9 cellular contexts compared by ENCODE assay signal in genomic region chr11:118923721-118924587, GRCh38. TPM values are rescaled to one million over a fixed set of nuclear protein-coding genes. Genes with fewer than 3 reads are reported as not detected.
A peak's percentile ranks its signal among the peaks of the same experiment; 100 is the strongest.
DNase-seq lines count a peak whose midpoint lies in the region; ATAC-seq and TF ChIP-seq lines count a peak whose summit lies in the region.
"Had no signal": no experiment of that assay in that cellular context is flagged by ENCODE, and none has a peak within 500 bp of the region (broad histone marks: within the 10 kb centered on the region; RNA-seq: fewer than 3 reads in every experiment).

No MANE protein-coding gene starts in this region.

- no peak for TF ChIP-seq CTCF in GM06990 (IDR thresholded peaks at IDR 0.05; ENCODE audit: insufficient read depth, low read length, poor library complexity, severe bottlenecking)
- TF ChIP-seq CTCF in fibroblast of mammary gland (conservative IDR thresholded peaks at IDR 0.05; ENCODE audit: control insufficient read depth, insufficient read depth, low read depth, low read length): no peak
- no peak for TF ChIP-seq CTCF in progenitor cell of endocrine pancreas (IDR thresholded peaks at IDR 0.05; ENCODE audit: unreplicated experiment)

- H3K4me3 Mint-ChIP-seq in T-helper 2 cell treated with Interferon-gamma antibody and Interleukin-4, amounts not matched to agents 5 μg/mL and 100 μg/mL, for 36 hours: peak overlapping the region; percentile 94
- peak overlapping the region; percentile 87 for H3K4me3 Mint-ChIP-seq in progenitor cell of endocrine pancreas (ENCODE audit: low read depth)

- H3K27ac Mint-ChIP-seq in T-helper 2 cell treated with Interferon-gamma antibody and Interleukin-4, amounts not matched to agents 5 μg/mL and 100 μg/mL, for 36 hours: peak overlapping the region; percentile 82
- H3K27ac Mint-ChIP-seq in progenitor cell of endocrine pancreas: peak overlapping the region; percentile 21

- H3K27me3 Mint-ChIP-seq in T-helper 2 cell treated with Interferon-gamma antibody and Interleukin-4, amounts not matched to agents 5 μg/mL and 100 μg/mL, for 36 hours (ENCODE audit: low read depth): peaks cover 2% of the 10 kb centered on the region
- H3K27me3 Mint-ChIP-seq in progenitor cell of endocrine pancreas: no peaks in the 10 kb centered on the region

- DNase-seq in GM06990 (ENCODE audit: extremely low read depth, insufficient read length) (no peak), fibroblast of mammary gland (ENCODE audit: low read depth) (no peak), progenitor cell of endocrine pancreas (ENCODE audit: low spot score, unreplicated experiment) (no peak), RPMI8226 (no peak), SHP77 (lab: John Stamatoyannopoulos, UW) (no peak)
- DNase-seq in T-helper 2 cell treated with Interferon-gamma antibody and Interleukin-4, amounts not matched to agents 5 μg/mL and 100 μg/mL, for 36 hours (ENCODE audit: low spot score): no peak
- DNase-seq in activated CD4-positive, CD25-positive, alpha-beta regulatory T cell (lab: John Stamatoyannopoulos, UW): no peak

- H3K36me3 Mint-ChIP-seq in T-helper 2 cell treated with Interferon-gamma antibody and Interleukin-4, amounts not matched to agents 5 μg/mL and 100 μg/mL, for 36 hours (ENCODE audit: low read depth): peaks cover 23% of the 10 kb centered on the region
- H3K36me3 Mint-ChIP-seq in progenitor cell of endocrine pancreas (ENCODE audit: insufficient read depth): no peaks in the 10 kb centered on the region

- no peak for ATAC-seq in HG03159 (IDR thresholded peaks at IDR 0.05; ENCODE audit: unreplicated experiment)

- H3K4me3 ChIP-seq in GM06990 (replicated peaks; ENCODE audit: low read depth, low read length) (peak overlapping the region; percentile 85), fibroblast of mammary gland (ENCODE audit: control insufficient read depth, low read depth, low read length) (peak overlapping the region; percentile 97)

- H3K4me1 Mint-ChIP-seq in T-helper 2 cell treated with Interferon-gamma antibody and Interleukin-4, amounts not matched to agents 5 μg/mL and 100 μg/mL, for 36 hours (ENCODE audit: low read depth): peaks cover 65% of the 10 kb centered on the region
- H3K4me1 Mint-ChIP-seq in progenitor cell of endocrine pancreas (ENCODE audit: low read depth): peaks cover 55% of the 10 kb centered on the region

- no peaks in the 10 kb centered on the region for H3K27me3 ChIP-seq in GM06990 (replicated peaks; ENCODE audit: control insufficient read depth, insufficient read depth, low read length)

- H3K9me3 Mint-ChIP-seq in T-helper 2 cell treated with Interferon-gamma antibody and Interleukin-4, amounts not matched to agents 5 μg/mL and 100 μg/mL, for 36 hours: no peaks in the 10 kb centered on the region
- H3K9me3 Mint-ChIP-seq in progenitor cell of endocrine pancreas (ENCODE audit: low read depth): no peaks in the 10 kb centered on the region

- H3K36me3 ChIP-seq in GM06990 (ENCODE audit: control insufficient read depth, insufficient read depth, low read length): no peaks in the 10 kb centered on the region

RNA-seq across cellular contexts. Expression of gene BCL9L, which starts 1.8 kb away (rescaled TPM):
- 26.4 and 30.3 TPM in 2 replicates for total RNA-seq in progenitor cell of endocrine pancreas

RNA-seq across cellular contexts. Expression of gene UPK2, which starts 32.1 kb away (rescaled TPM):
- 0.41 TPM in 1 of 2 replicates, not detected in the other for total RNA-seq in progenitor cell of endocrine pancreas
- total RNA-seq: HT1080 had no signal

RNA-seq across cellular contexts. Expression of gene CXCR5, which starts 40.3 kb away (rescaled TPM):
- not detected in 2 replicates for total RNA-seq in progenitor cell of endocrine pancreas
- total RNA-seq: HT1080 had no signal

RNA-seq across cellular contexts. Expression of gene FOXR1, which starts 47.6 kb away (rescaled TPM):
- total RNA-seq in progenitor cell of endocrine pancreas: not detected in 2 replicates
- total RNA-seq: HT1080 had no signal
